20 cellular contexts compared by ENCODE assay signal in the genomic region with DNA sequence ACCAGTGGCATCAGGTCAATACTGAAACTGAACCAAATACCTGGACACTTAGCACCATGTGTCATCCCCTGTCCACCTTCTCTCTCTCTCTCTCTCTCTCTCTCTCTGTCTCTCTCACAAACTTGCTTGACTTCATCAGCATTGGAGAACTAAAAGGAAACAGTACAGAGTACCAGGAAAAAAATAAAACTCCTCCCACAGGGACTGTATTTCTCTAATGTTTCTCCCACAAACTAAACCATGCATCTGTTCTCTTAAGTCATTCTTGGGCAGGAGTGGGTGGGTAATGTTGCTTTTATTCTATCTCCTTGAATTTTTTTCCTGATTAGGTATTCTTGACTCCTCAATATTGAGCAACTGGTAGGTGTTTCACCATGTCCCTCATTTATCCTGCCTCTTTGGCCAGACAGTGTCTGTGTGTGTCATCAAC.
DNase-seq lines count a peak whose midpoint lies in the region; ATAC-seq and TF ChIP-seq lines count a peak whose summit lies in the region.
"Had no signal": no experiment of that assay in that cellular context is flagged by ENCODE, and none has a peak within 500 bp of the region (broad histone marks: within the 10 kb centered on the region; RNA-seq: fewer than 3 reads in every experiment).

No MANE protein-coding gene starts in this region.

- peaks cover 29% of the 10 kb centered on the region for H3K4me1 Mint-ChIP-seq in MCF 10A (ENCODE audit: insufficient read depth, unreplicated experiment)
- H3K4me1 Mint-ChIP-seq: activated naive CD4-positive, alpha-beta T cell treated with anti-CD3 and anti-CD28 coated beads, Interleukin-2, amount 10 ng/mL, durations not matched to agents 7 days and 5 days; immature natural killer cell had no signal

- no peaks in the 10 kb centered on the region for H3K36me3 Mint-ChIP-seq in MCF 10A (ENCODE audit: insufficient read depth, unreplicated experiment)
- H3K36me3 Mint-ChIP-seq: activated naive CD4-positive, alpha-beta T cell treated with anti-CD3 and anti-CD28 coated beads, Interleukin-2, amount 10 ng/mL, durations not matched to agents 7 days and 5 days; CD4-positive, CD25-positive, alpha-beta regulatory T cell; immature natural killer cell had no signal

- H3K4me3 ChIP-seq in breast epithelium (no peak overlapping the region), fibroblast of the aortic adventitia (ENCODE audit: low read depth, low read length) (no peak overlapping the region), prostate gland (no peak overlapping the region)
- H3K4me3 ChIP-seq: ascending aorta, mucosa of descending colon, upper lobe of left lung had no signal

- no peaks in the 10 kb centered on the region for H3K9me3 ChIP-seq in breast epithelium
- H3K9me3 ChIP-seq in prostate gland: no peaks in the 10 kb centered on the region
- H3K9me3 ChIP-seq: ascending aorta, mucosa of descending colon, upper lobe of left lung had no signal

- BruUV-seq in MCF 10A (replicated peaks; lab: Mats Ljungman, UMichigan): no TSS peak

- H3K27ac ChIP-seq in breast epithelium (no peak overlapping the region), prostate gland (no peak overlapping the region)
- H3K27ac ChIP-seq: ascending aorta, HL-60, upper lobe of left lung had no signal

- peak overlapping the region; percentile 17 for H3K27ac Mint-ChIP-seq in MCF 10A (ENCODE audit: low read depth, unreplicated experiment)
- H3K27ac Mint-ChIP-seq: activated naive CD4-positive, alpha-beta T cell treated with anti-CD3 and anti-CD28 coated beads, Interleukin-2, amount 10 ng/mL, durations not matched to agents 7 days and 5 days; immature natural killer cell had no signal

- DNase-seq in MCF 10A (ENCODE audit: unreplicated experiment) (peak; percentile 48), breast epithelium (ENCODE audit: low spot score in 2 of 2) (no peak), T1000 (lab: John Stamatoyannopoulos, UW) (peak; percentile 2), fibroblast of the aortic adventitia (ENCODE audit: low read depth) (peak; percentile 41), prostate gland (ENCODE audit: low spot score) (no peak), OCI-M2 (lab: John Stamatoyannopoulos, UW; ENCODE audit: unreplicated experiment) (no peak)
- DNase-seq: activated naive CD4-positive, alpha-beta T cell treated with anti-CD3 and anti-CD28 coated beads, Interleukin-2, amount 10 ng/mL, durations not matched to agents 7 days and 5 days; activated T-cell treated with anti-CD3 and anti-CD28 coated beads, Interleukin-2, amount 50 U/mL, for 48 hours; CD4-positive, CD25-positive, alpha-beta regulatory T cell; immature natural killer cell; mucosa of descending colon; NCI-H1417 treated with DMSO at 0.1 percent for 48 hours; NCI-H524; stimulated activated CD4-positive, alpha-beta T cell treated with anti-CD3 and anti-CD28 coated beads, Interleukin-4, amount 100 ng/mL, for 4 hours; upper lobe of left lung had no signal

- H3K36me3 ChIP-seq in breast epithelium (no peaks in the 10 kb centered on the region), prostate gland (no peaks in the 10 kb centered on the region)
- H3K36me3 ChIP-seq: ascending aorta, upper lobe of left lung had no signal

- no peaks in the 10 kb centered on the region for H3K27me3 Mint-ChIP-seq in MCF 10A (ENCODE audit: insufficient read depth, unreplicated experiment)

- intact Hi-C loops in MCF 10A (cut with micrococcal nuclease) (loop anchor here (5.0 kb wide), 1 partner anchor 63 kb away; no protein-coding TSS in a partner anchor), breast epithelium (cut with DNase I; ENCODE audit: low total_unique reads) (no loop called here), prostate gland (cut with DNase I) (no loop called here)

- peaks cover 0 to 12% of the 10 kb centered on the region in 2 donors for H3K27me3 ChIP-seq in breast epithelium
- H3K27me3 ChIP-seq in prostate gland (replicated peaks; ENCODE audit: insufficient read depth): peaks cover 6% of the 10 kb centered on the region
- H3K27me3 ChIP-seq: ascending aorta, upper lobe of left lung had no signal

- TF ChIP-seq POLR2A in breast epithelium (IDR thresholded peaks at IDR 0.05): no peak
- TF ChIP-seq POLR2A in prostate gland (IDR thresholded peaks at IDR 0.05): no peak

- no peak for TF ChIP-seq CTCF in MCF 10A (IDR thresholded peaks at IDR 0.05; ENCODE audit: unreplicated experiment)
- TF ChIP-seq CTCF in breast epithelium (IDR thresholded peaks at IDR 0.05): no peak
- TF ChIP-seq CTCF in fibroblast of the aortic adventitia (IDR thresholded peaks at IDR 0.05; ENCODE audit: insufficient read depth, low read length): no peak
- no peak for TF ChIP-seq CTCF in prostate gland (IDR thresholded peaks at IDR 0.05)

- H3K9me3 Mint-ChIP-seq in MCF 10A (ENCODE audit: unreplicated experiment): no peaks in the 10 kb centered on the region
- H3K9me3 Mint-ChIP-seq: activated naive CD4-positive, alpha-beta T cell treated with anti-CD3 and anti-CD28 coated beads, Interleukin-2, amount 10 ng/mL, durations not matched to agents 7 days and 5 days had no signal

- ATAC-seq in HG02884 (IDR thresholded peaks at IDR 0.05; ENCODE audit: unreplicated experiment): no peak
- ATAC-seq in HG03354 (IDR thresholded peaks at IDR 0.05; ENCODE audit: poor library complexity, severe bottlenecking, unreplicated experiment): no peak
- ATAC-seq: mucosa of descending colon, Right ventricle myocardium inferior had no signal

- H3K4me3 Mint-ChIP-seq in MCF 10A (ENCODE audit: unreplicated experiment): no peak overlapping the region
- H3K4me3 Mint-ChIP-seq: activated naive CD4-positive, alpha-beta T cell treated with anti-CD3 and anti-CD28 coated beads, Interleukin-2, amount 10 ng/mL, durations not matched to agents 7 days and 5 days; CD4-positive, CD25-positive, alpha-beta regulatory T cell; immature natural killer cell had no signal

- POLR2A ChIA-PET in MCF 10A (lab: Yijun Ruan, JAX): no interaction called here

- H3K4me1 ChIP-seq in breast epithelium: no peaks in the 10 kb centered on the region
- no peaks in the 10 kb centered on the region for H3K4me1 ChIP-seq in prostate gland (replicated peaks)
- H3K4me1 ChIP-seq: ascending aorta, upper lobe of left lung had no signal

- CTCF ChIA-PET in MCF 10A (lab: Yijun Ruan, JAX): no interaction called here

Comparison
In these comparisons a context has a peak if more than half of its experiments do, and no peak if none do; other contexts are left out.
1. DNase-seq: peak in MCF 10A (single experiment), T1000 (single experiment) and fibroblast of the aortic adventitia (single experiment); none in breast epithelium (0 of 2), prostate gland (single experiment) and OCI-M2 (single experiment).